Comparison of ENCODE assay signal across 20 cellular contexts in the genomic region with DNA sequence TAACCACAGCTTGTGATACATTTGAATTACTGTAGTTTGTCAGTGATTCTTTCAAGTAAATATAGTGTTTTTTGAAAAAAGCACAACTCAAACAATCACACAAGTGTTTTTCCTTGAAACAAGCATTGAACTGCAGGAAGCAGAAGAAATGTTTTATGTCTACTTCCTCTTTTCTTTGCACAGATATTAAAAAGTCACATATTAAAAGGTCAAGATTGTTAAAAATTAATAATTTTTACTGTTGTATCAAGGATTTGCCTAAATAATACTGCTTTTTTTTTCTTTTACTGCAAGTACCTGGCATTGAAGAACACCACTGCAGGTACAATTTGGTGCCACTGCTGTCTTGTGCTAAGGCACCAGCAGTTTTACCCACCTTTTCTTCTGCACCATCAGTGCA.
"Had no signal": no experiment of that assay in that cellular context is flagged by ENCODE, and none has a peak within 500 bp of the region (broad histone marks: within the 10 kb centered on the region; RNA-seq: fewer than 3 reads in every experiment).

No MANE protein-coding gene starts in this region.

- H3K9me3 ChIP-seq: esophagus squamous epithelium, left lung, lower lobe of right lung, pancreas, suprapubic skin, thyroid gland had no signal

- ATAC-seq: left lung; lower lobe of right lung; natural killer cell treated with Interleukin-12 subunit alpha and Interleukin-12 subunit beta and Interleukin-15 and Interleukin-18, amount 100 ng/mL, for 72 hours; pancreas; right cardiac atrium; stimulated activated naive CD8-positive, alpha-beta T cell treated with anti-CD3 and anti-CD28 coated beads, Interleukin-15, Interleukin-2, amounts not matched to agents 100 U/mL and 50 U/mL, for 24 hours had no signal

- H3K4me1 ChIP-seq: esophagus squamous epithelium, left lung, lower lobe of right lung, neural progenitor cell, pancreas, suprapubic skin, thyroid gland had no signal

- H3K9me3 Mint-ChIP-seq: immature natural killer cell; memory B cell; natural killer cell treated with Interleukin-12 subunit alpha and Interleukin-12 subunit beta and Interleukin-15 and Interleukin-18, amount 100 ng/mL, for 72 hours; neural progenitor cell; type B pancreatic cell had no signal

- H3K27me3 Mint-ChIP-seq: dendritic cell treated with granulocyte-macrophage colony-stimulating factor and Interleukin-4, amounts not matched to agents 40 ng/mL and 50 ng/mL, for 4 days; memory B cell; natural killer cell treated with Interleukin-12 subunit alpha and Interleukin-12 subunit beta and Interleukin-15 and Interleukin-18, amount 100 ng/mL, for 72 hours; progenitor cell of endocrine pancreas; type B pancreatic cell had no signal

- H3K4me3 Mint-ChIP-seq: dendritic cell treated with granulocyte-macrophage colony-stimulating factor and Interleukin-4, amounts not matched to agents 40 ng/mL and 50 ng/mL, for 4 days; immature natural killer cell; memory B cell; mesothelial cell of epicardium; natural killer cell treated with Interleukin-12 subunit alpha and Interleukin-12 subunit beta and Interleukin-15 and Interleukin-18, amount 100 ng/mL, for 72 hours; neural progenitor cell; type B pancreatic cell had no signal

- H3K36me3 Mint-ChIP-seq: immature natural killer cell; natural killer cell treated with Interleukin-12 subunit alpha and Interleukin-12 subunit beta and Interleukin-15 and Interleukin-18, amount 100 ng/mL, for 72 hours; neural progenitor cell; type B pancreatic cell had no signal

- H3K27ac Mint-ChIP-seq: dendritic cell treated with granulocyte-macrophage colony-stimulating factor and Interleukin-4, amounts not matched to agents 40 ng/mL and 50 ng/mL, for 4 days; immature natural killer cell; memory B cell; natural killer cell treated with Interleukin-12 subunit alpha and Interleukin-12 subunit beta and Interleukin-15 and Interleukin-18, amount 100 ng/mL, for 72 hours; neural progenitor cell; type B pancreatic cell had no signal

- DNase-seq: esophagus squamous epithelium; foreskin fibroblast; immature natural killer cell; left lung; lower lobe of right lung; occipital lobe; pancreas; right cardiac atrium; stimulated activated CD4-positive, alpha-beta T cell treated with anti-CD3 and anti-CD28 coated beads, Interleukin-2, amount 100 ng/mL, for 48 hours; stimulated activated naive CD8-positive, alpha-beta T cell treated with anti-CD3 and anti-CD28 coated beads, Interleukin-15, Interleukin-2, amounts not matched to agents 100 U/mL and 50 U/mL, for 24 hours; thyroid gland had no signal

- H3K4me1 Mint-ChIP-seq: immature natural killer cell, neural progenitor cell had no signal

- H3K27me3 ChIP-seq: esophagus squamous epithelium, left lung, neural progenitor cell, pancreas, suprapubic skin, thyroid gland had no signal

- H3K36me3 ChIP-seq: esophagus squamous epithelium, left lung, lower lobe of right lung, neural progenitor cell, pancreas, suprapubic skin, thyroid gland had no signal

- H3K4me3 ChIP-seq: esophagus squamous epithelium, left lung, lower lobe of right lung, neural progenitor cell, pancreas, smooth muscle cell, suprapubic skin, thyroid gland had no signal

- H3K27ac ChIP-seq: esophagus squamous epithelium, left lung, lower lobe of right lung, neural progenitor cell, pancreas, suprapubic skin, thyroid gland had no signal
